In genomic region chrX:123779908-123780396, GRCh38 we compare ENCODE assay signal across 18 cellular contexts. TPM values are rescaled to one million over a fixed set of nuclear protein-coding genes. Genes with fewer than 3 reads are reported as not detected.
DNase-seq lines count a peak whose midpoint lies in the region; ATAC-seq and TF ChIP-seq lines count a peak whose summit lies in the region.
"Had no signal": no experiment of that assay in that cellular context is flagged by ENCODE, and none has a peak within 500 bp of the region (broad histone marks: within the 10 kb centered on the region; RNA-seq: fewer than 3 reads in every experiment).

No MANE protein-coding gene starts in this region.

- ATAC-seq in GM21526 (IDR thresholded peaks at IDR 0.05; ENCODE audit: low FRiP score, unreplicated experiment) (no peak), natural killer cell (no peak)
- ATAC-seq: lower lobe of right lung had no signal

- intact Hi-C loops in Calu3 (cut with micrococcal nuclease; ENCODE audit: unreplicated experiment): loop anchor here (2.0 kb wide), 2 partner anchors 31 to 47 kb away; partner anchors contain the start of gene THOC2
- intact Hi-C loops in natural killer cell (cut with micrococcal nuclease): no loop called here

- H3K27me3 ChIP-seq in HUES48 (ENCODE audit: control insufficient read depth, insufficient read depth, low read length) (no peaks in the 10 kb centered on the region), duodenal mucosa (ENCODE audit: control insufficient read depth in 1 of 2, insufficient read depth in 2 of 2, low read length in 2 of 2) (no peaks in the 10 kb centered on the region), muscle layer of duodenum (ENCODE audit: low read depth, low read length) (no peaks in the 10 kb centered on the region)
- H3K27me3 ChIP-seq: foreskin keratinocyte, testis had no signal

- TF ChIP-seq CTCF in Calu3 (IDR thresholded peaks at IDR 0.05; ENCODE audit: unreplicated experiment) (no peak), mesothelial cell of epicardium (IDR thresholded peaks at IDR 0.05; ENCODE audit: unreplicated experiment) (no peak), natural killer cell (IDR thresholded peaks at IDR 0.05) (no peak)

- H3K9me3 Mint-ChIP-seq in Calu3 (ENCODE audit: low read depth, unreplicated experiment): no peaks in the 10 kb centered on the region
- peaks cover 4% of the 10 kb centered on the region for H3K9me3 Mint-ChIP-seq in mesothelial cell of epicardium
- H3K9me3 Mint-ChIP-seq in natural killer cell: no peaks in the 10 kb centered on the region
- H3K9me3 Mint-ChIP-seq: T-helper 1 cell treated with Interleukin-12 subunit alpha and Interleukin-12 subunit beta and Interleukin-4 antibody, amounts not matched to agents 30 μg/mL and 1 μg/mL, for 36 hours had no signal

- H3K4me3 ChIP-seq in HUES48 (ENCODE audit: low read depth, low read length) (no peak overlapping the region), duodenal mucosa (ENCODE audit: low read depth in 1 of 2, low read length in 2 of 2) (no peak overlapping the region), muscle layer of duodenum (ENCODE audit: low read depth in 1 of 2, low read length in 2 of 2) (no peak overlapping the region)
- H3K4me3 ChIP-seq: lower lobe of right lung, testis had no signal

- H3K27ac ChIP-seq in HUES48 (ENCODE audit: low read depth, low read length) (peak overlapping the region; percentile 68), duodenal mucosa (ENCODE audit: low read depth, low read length) (peak overlapping the region; percentile 58), muscle layer of duodenum (ENCODE audit: low read length) (peak overlapping the region; percentile 16)
- H3K27ac ChIP-seq: foreskin keratinocyte, lower lobe of right lung, testis had no signal

- H3K9ac ChIP-seq in HUES48 (ENCODE audit: low read depth, low read length): no peak overlapping the region
- no peak overlapping the region for H3K9ac ChIP-seq in duodenal mucosa (ENCODE audit: low read depth in 1 of 2, low read length in 2 of 2)

- H3K36me3 ChIP-seq in HUES48 (ENCODE audit: control insufficient read depth, insufficient read depth, low read length) (no peaks in the 10 kb centered on the region), duodenal mucosa (ENCODE audit: control insufficient read depth in 1 of 2, insufficient read depth in 2 of 2, low read length in 2 of 2) (no peaks in the 10 kb centered on the region), muscle layer of duodenum (ENCODE audit: control insufficient read depth in 1 of 2, insufficient read depth in 2 of 2, low read length in 2 of 2) (no peaks in the 10 kb centered on the region)
- H3K36me3 ChIP-seq: lower lobe of right lung had no signal

- DNase-seq in Calu3 (peak; percentile 12), mesothelial cell of epicardium (ENCODE audit: low spot score in 2 of 2, unreplicated experiment in 2 of 2) (no peak), natural killer cell (no peak)
- no peak for DNase-seq in activated T-cell treated with anti-CD3 and anti-CD28 coated beads, Interleukin-2, amount 50 U/mL, for 1 hour
- DNase-seq: activated CD4-positive, CD25-positive, alpha-beta regulatory T cell treated with anti-CD3 and anti-CD28 coated beads, Interleukin-2, amount 50 U/mL, for 72 hours; activated CD8-positive, alpha-beta memory T cell treated with anti-CD3 and anti-CD28 coated beads, Interleukin-2, amount 50 U/mL, for 4 hours; anterior cingulate cortex; HCEC 1CT; lower lobe of right lung; retina; testis had no signal

- H3K9me3 ChIP-seq in HUES48 (ENCODE audit: control insufficient read depth, insufficient read depth, low read length) (no peaks in the 10 kb centered on the region), duodenal mucosa (ENCODE audit: control insufficient read depth in 1 of 2, low read length in 2 of 2) (no peaks in the 10 kb centered on the region), muscle layer of duodenum (ENCODE audit: control insufficient read depth in 1 of 2, low read length in 2 of 2) (no peaks in the 10 kb centered on the region)
- H3K9me3 ChIP-seq: lower lobe of right lung, testis had no signal

- H3K4me1 ChIP-seq in HUES48 (ENCODE audit: control insufficient read depth, insufficient read depth, low read length): peaks cover 3% of the 10 kb centered on the region; the same call in 1 of the 2 replicates
- peaks cover 0 to 6% of the 10 kb centered on the region in 2 donors for H3K4me1 ChIP-seq in duodenal mucosa (ENCODE audit: control insufficient read depth in 1 of 2, insufficient read depth in 2 of 2, low read length in 2 of 2)
- H3K4me1 ChIP-seq in muscle layer of duodenum (ENCODE audit: control insufficient read depth in 1 of 2, insufficient read depth in 2 of 2, low read length in 2 of 2): no peaks in the 10 kb centered on the region
- H3K4me1 ChIP-seq: foreskin keratinocyte, lower lobe of right lung, testis had no signal

- H3K27me3 Mint-ChIP-seq in Calu3 (ENCODE audit: unreplicated experiment): no peaks in the 10 kb centered on the region
- no peaks in the 10 kb centered on the region for H3K27me3 Mint-ChIP-seq in mesothelial cell of epicardium (ENCODE audit: low read depth)
- H3K27me3 Mint-ChIP-seq in natural killer cell (ENCODE audit: low read depth in 2 of 2): no peaks in the 10 kb centered on the region

- no TSS peak for BruUV-seq in Calu3 (replicated peaks; lab: Mats Ljungman, UMichigan)

- H3K36me3 Mint-ChIP-seq in Calu3 (ENCODE audit: insufficient read depth, unreplicated experiment) (peaks cover 5% of the 10 kb centered on the region), mesothelial cell of epicardium (no peaks in the 10 kb centered on the region), natural killer cell (no peaks in the 10 kb centered on the region)

- H3K4me1 Mint-ChIP-seq in Calu3 (ENCODE audit: low read depth, unreplicated experiment) (peaks cover 17% of the 10 kb centered on the region), mesothelial cell of epicardium (peaks cover 2% of the 10 kb centered on the region), natural killer cell (peaks cover 0 to under 1% of the 10 kb centered on the region in 2 donors)
- H3K4me1 Mint-ChIP-seq: neural crest cell had no signal

- H3K4me3 Mint-ChIP-seq in Calu3 (ENCODE audit: low read depth, unreplicated experiment): peak overlapping the region; percentile 2
- H3K4me3 Mint-ChIP-seq in mesothelial cell of epicardium: no peak overlapping the region
- H3K4me3 Mint-ChIP-seq in natural killer cell: no peak overlapping the region
- H3K4me3 Mint-ChIP-seq: neural crest cell; T-helper 1 cell treated with Interleukin-12 subunit alpha and Interleukin-12 subunit beta and Interleukin-4 antibody, amounts not matched to agents 30 μg/mL and 1 μg/mL, for 36 hours had no signal

- CTCF ChIA-PET in Calu3 (lab: Charles Lee): interaction anchor here (0.6 to 1.4 kb wide), 3 partner anchors 10 to 54 kb away, joined by 4 to 5 read pairs (median 4); no protein-coding TSS in a partner anchor

- peak overlapping the region; percentile 72 for H3K27ac Mint-ChIP-seq in Calu3 (ENCODE audit: unreplicated experiment)
- no peak overlapping the region for H3K27ac Mint-ChIP-seq in mesothelial cell of epicardium
- H3K27ac Mint-ChIP-seq in natural killer cell: no peak overlapping the region
- H3K27ac Mint-ChIP-seq: T-helper 1 cell treated with Interleukin-12 subunit alpha and Interleukin-12 subunit beta and Interleukin-4 antibody, amounts not matched to agents 30 μg/mL and 1 μg/mL, for 36 hours had no signal

RNA-seq across cellular contexts. Expression of gene THOC2, which starts 47.1 kb away (rescaled TPM):
- 107 and 112 TPM in 2 replicates for total RNA-seq in Calu3 (2022)
- 117 to 121 TPM (median 119 TPM) in 3 replicates for total RNA-seq in mesothelial cell of epicardium
- total RNA-seq in natural killer cell: 100 to 1,000 TPM in 1 of 3 donors, 10 to 100 TPM in 2; 86.9 to 114 (median 90.3) TPM

Comparison
In these comparisons a context has a peak if more than half of its experiments do, and no peak if none do; other contexts are left out.
1. H3K27ac ChIP-seq: peak in every context shown above with its lines; median percentile 68 in HUES48; 58 in duodenal mucosa; 16 in muscle layer of duodenum.